In the genomic region with DNA sequence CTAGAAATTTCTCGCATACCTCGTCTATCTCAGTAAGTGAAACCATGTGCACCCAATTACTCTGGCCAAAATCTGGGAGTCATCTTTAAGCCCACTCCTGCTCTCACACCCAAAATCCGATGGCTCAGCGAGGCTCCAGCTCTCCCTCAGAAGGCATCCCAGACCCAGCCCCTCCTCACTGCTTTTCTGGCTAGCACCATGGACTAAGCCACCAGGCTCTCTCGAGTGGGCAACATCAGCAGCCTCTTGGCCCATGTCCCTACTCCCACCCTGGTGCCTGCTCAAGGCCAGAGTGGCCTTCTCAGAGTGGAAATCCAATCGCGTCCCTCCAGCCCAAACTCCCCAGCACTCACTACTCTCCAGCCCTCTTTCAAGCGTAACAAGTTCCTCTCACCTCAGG, we compare ENCODE assay signal across 21 cellular contexts.
"Had no signal": no experiment of that assay in that cellular context is flagged by ENCODE, and none has a peak within 500 bp of the region (broad histone marks: within the 10 kb centered on the region; RNA-seq: fewer than 3 reads in every experiment).

No MANE protein-coding gene starts in this region.

- H3K4me1 Mint-ChIP-seq: activated naive CD8-positive, alpha-beta T cell treated with anti-CD3 and anti-CD28 coated beads for 36 hours had no signal

- H3K27ac Mint-ChIP-seq: activated CD8-positive, alpha-beta T cell treated with anti-CD3 and anti-CD28 coated beads, Interleukin-2, amount 10 ng/mL, durations not matched to agents 7 days and 5 days; activated naive CD8-positive, alpha-beta T cell treated with anti-CD3 and anti-CD28 coated beads for 36 hours; WTC11 had no signal

- H3K27ac ChIP-seq: brain microvascular endothelial cell, pancreas, SJSA1 had no signal

- H3K36me3 ChIP-seq: brain microvascular endothelial cell, gastrocnemius medialis, SJSA1 had no signal

- H3K4me3 Mint-ChIP-seq: activated CD8-positive, alpha-beta T cell treated with anti-CD3 and anti-CD28 coated beads, Interleukin-2, amount 10 ng/mL, durations not matched to agents 7 days and 5 days; activated naive CD8-positive, alpha-beta T cell treated with anti-CD3 and anti-CD28 coated beads for 36 hours; WTC11 had no signal

- H3K9me3 ChIP-seq: gastrocnemius medialis, pancreas, SJSA1 had no signal

- DNase-seq: activated CD4-positive, alpha-beta T cell treated with anti-CD3 and anti-CD28 coated beads for 48 hours; activated CD8-positive, alpha-beta memory T cell treated with anti-CD3 and anti-CD28 coated beads, Interleukin-2, amount 50 U/mL, for 4 hours; activated CD8-positive, alpha-beta T cell treated with anti-CD3 and anti-CD28 coated beads, Interleukin-2, amount 10 ng/mL, durations not matched to agents 7 days and 5 days; activated naive CD8-positive, alpha-beta T cell treated with anti-CD3 and anti-CD28 coated beads for 36 hours; activated T-cell treated with anti-CD3 and anti-CD28 coated beads, Interleukin-2, amount 50 U/mL, for 48 hours; anterior cingulate cortex; brain microvascular endothelial cell; effector CD8-positive, alpha-beta T cell; gastrocnemius medialis; left colon; midbrain; retina; stimulated activated CD4-positive, alpha-beta T cell treated with anti-CD3 and anti-CD28 coated beads, Interleukin-4, amount 100 ng/mL, for 4 hours; stimulated activated CD8-positive, alpha-beta memory T cell treated with anti-CD3 and anti-CD28 coated beads, Interleukin-4, amount 100 ng/mL, for 48 hours; stimulated activated naive CD4-positive, alpha-beta T cell treated with Interleukin-2 at 50 U/mL for 16 hours; SW 1271 had no signal

- ATAC-seq: activated CD8-positive, alpha-beta T cell treated with anti-CD3 and anti-CD28 coated beads, Interleukin-2, amount 10 ng/mL, durations not matched to agents 7 days and 5 days; gastrocnemius medialis; left colon; pancreas; WTC11 had no signal

- H3K9me3 Mint-ChIP-seq: activated naive CD8-positive, alpha-beta T cell treated with anti-CD3 and anti-CD28 coated beads for 36 hours; WTC11 had no signal

- H3K4me3 ChIP-seq: gastrocnemius medialis, lung, pancreas, SJSA1, skin epidermis had no signal

- H3K27me3 ChIP-seq: brain microvascular endothelial cell, gastrocnemius medialis, pancreas, SJSA1 had no signal
